In genomic region chr4:109815151-109816081, GRCh38 we compare ENCODE assay signal across 1 cellular context.
TF ChIP-seq lines count a peak whose summit lies in the region.

Gene GAR1 (plus strand): TSS chr4:109815762. CDS start chr4:109816165, 403 bp downstream.

TF ChIP-seq in HEK293, 187 proteins besides CTCF, POLR2A, EP300 and RAD21 (continued from another document and continues in another):
- TF ChIP-seq HOXA7 (CRISPR knock-in tag; IDR thresholded peaks at IDR 0.05; ENCODE audit: borderline replicate concordance) (no peak), SCRT1 (tag by site-specific recombination; IDR thresholded peaks at IDR 0.05; ENCODE audit: borderline replicate concordance) (no peak), ATF2 (tag by site-specific recombination; IDR thresholded peaks at IDR 0.05; ENCODE audit: low read depth) (0 out of 2 replicates have a peak, but pooled peaks have one; percentile 25), ZNF701 (tag by site-specific recombination; IDR thresholded peaks at IDR 0.05) (no peak), ZNF677 (tag by site-specific recombination; IDR thresholded peaks at IDR 0.05) (no peak), TSHZ1 (tag by site-specific recombination; IDR thresholded peaks at IDR 0.05; ENCODE audit: borderline replicate concordance) (no peak), MYNN (tag by site-specific recombination; IDR thresholded peaks at IDR 0.05; ENCODE audit: borderline replicate concordance) (no peak), PRDM2 (tag by site-specific recombination; IDR thresholded peaks at IDR 0.05; ENCODE audit: borderline replicate concordance) (no peak), ZNF169 (tag by site-specific recombination; IDR thresholded peaks at IDR 0.05) (no peak), ZEB2 (tag by site-specific recombination; IDR thresholded peaks at IDR 0.05) (peak; percentile 45; the same call in 1 of the 2 replicates), AEBP2 (tag by site-specific recombination; IDR thresholded peaks at IDR 0.05; ENCODE audit: borderline replicate concordance) (no peak), ZNF558 (tag by site-specific recombination; IDR thresholded peaks at IDR 0.05) (no peak), ZNF404 (tag by site-specific recombination; IDR thresholded peaks at IDR 0.05) (no peak), ZFP37 (tag by site-specific recombination; IDR thresholded peaks at IDR 0.05) (no peak), ZNF398 (tag by site-specific recombination; IDR thresholded peaks at IDR 0.05) (no peak), ZNF747 (tag by site-specific recombination; IDR thresholded peaks at IDR 0.05) (no peak), ZNF157 (tag by site-specific recombination; IDR thresholded peaks at IDR 0.05) (no peak), ZNF670 (tag by site-specific recombination; IDR thresholded peaks at IDR 0.05; ENCODE audit: low read depth) (no peak), KLF1 (tag by site-specific recombination; IDR thresholded peaks at IDR 0.05) (peak; percentile 75), ZSCAN23 (tag by site-specific recombination; IDR thresholded peaks at IDR 0.05) (no peak), ZNF610 (tag by site-specific recombination; IDR thresholded peaks at IDR 0.05; ENCODE audit: borderline replicate concordance) (no peak), ZNF560 (tag by site-specific recombination; IDR thresholded peaks at IDR 0.05; ENCODE audit: borderline replicate concordance) (no peak), ZNF221 (tag by site-specific recombination; IDR thresholded peaks at IDR 0.05; ENCODE audit: borderline replicate concordance) (no peak), PRDM1 (tag by site-specific recombination; IDR thresholded peaks at IDR 0.05) (no peak), ZNF654 (tag by site-specific recombination; IDR thresholded peaks at IDR 0.05; ENCODE audit: low read depth) (no peak), ZBTB1 (tag by site-specific recombination; IDR thresholded peaks at IDR 0.05) (no peak), RBAK (tag by site-specific recombination; IDR thresholded peaks at IDR 0.05) (no peak), ZBTB26 (tag by site-specific recombination; optimal IDR thresholded peaks at IDR 0.05) (peak; percentile 30), ZNF23 (tag by site-specific recombination; IDR thresholded peaks at IDR 0.05; ENCODE audit: borderline replicate concordance) (no peak), TCF7L2 (IDR thresholded peaks at IDR 0.05; ENCODE audit: borderline replicate concordance, low read depth, low read length) (no peak), ZNF624 (tag by site-specific recombination; IDR thresholded peaks at IDR 0.05) (no peak), GLIS1 (tag by site-specific recombination; IDR thresholded peaks at IDR 0.05) (no peak), ZNF777 (tag by site-specific recombination; IDR thresholded peaks at IDR 0.05; ENCODE audit: borderline replicate concordance) (no peak)
- TF ChIP-seq, protein P1, sequence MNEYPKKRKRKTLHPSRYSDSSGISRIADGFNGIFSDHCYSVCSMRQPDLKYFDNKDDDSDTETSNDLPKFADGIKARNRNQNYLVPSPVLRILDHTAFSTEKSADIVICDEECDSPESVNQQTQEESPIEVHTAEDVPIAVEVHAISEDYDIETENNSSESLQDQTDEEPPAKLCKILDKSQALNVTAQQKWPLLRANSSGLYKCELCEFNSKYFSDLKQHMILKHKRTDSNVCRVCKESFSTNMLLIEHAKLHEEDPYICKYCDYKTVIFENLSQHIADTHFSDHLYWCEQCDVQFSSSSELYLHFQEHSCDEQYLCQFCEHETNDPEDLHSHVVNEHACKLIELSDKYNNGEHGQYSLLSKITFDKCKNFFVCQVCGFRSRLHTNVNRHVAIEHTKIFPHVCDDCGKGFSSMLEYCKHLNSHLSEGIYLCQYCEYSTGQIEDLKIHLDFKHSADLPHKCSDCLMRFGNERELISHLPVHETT (tag by site-specific recombination; IDR thresholded peaks at IDR 0.05), result no peak
- TF ChIP-seq, protein P2, sequence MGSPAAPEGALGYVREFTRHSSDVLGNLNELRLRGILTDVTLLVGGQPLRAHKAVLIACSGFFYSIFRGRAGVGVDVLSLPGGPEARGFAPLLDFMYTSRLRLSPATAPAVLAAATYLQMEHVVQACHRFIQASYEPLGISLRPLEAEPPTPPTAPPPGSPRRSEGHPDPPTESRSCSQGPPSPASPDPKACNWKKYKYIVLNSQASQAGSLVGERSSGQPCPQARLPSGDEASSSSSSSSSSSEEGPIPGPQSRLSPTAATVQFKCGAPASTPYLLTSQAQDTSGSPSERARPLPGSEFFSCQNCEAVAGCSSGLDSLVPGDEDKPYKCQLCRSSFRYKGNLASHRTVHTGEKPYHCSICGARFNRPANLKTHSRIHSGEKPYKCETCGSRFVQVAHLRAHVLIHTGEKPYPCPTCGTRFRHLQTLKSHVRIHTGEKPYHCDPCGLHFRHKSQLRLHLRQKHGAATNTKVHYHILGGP (tag by site-specific recombination; IDR thresholded peaks at IDR 0.05), result no peak
- TF ChIP-seq, protein P3, sequence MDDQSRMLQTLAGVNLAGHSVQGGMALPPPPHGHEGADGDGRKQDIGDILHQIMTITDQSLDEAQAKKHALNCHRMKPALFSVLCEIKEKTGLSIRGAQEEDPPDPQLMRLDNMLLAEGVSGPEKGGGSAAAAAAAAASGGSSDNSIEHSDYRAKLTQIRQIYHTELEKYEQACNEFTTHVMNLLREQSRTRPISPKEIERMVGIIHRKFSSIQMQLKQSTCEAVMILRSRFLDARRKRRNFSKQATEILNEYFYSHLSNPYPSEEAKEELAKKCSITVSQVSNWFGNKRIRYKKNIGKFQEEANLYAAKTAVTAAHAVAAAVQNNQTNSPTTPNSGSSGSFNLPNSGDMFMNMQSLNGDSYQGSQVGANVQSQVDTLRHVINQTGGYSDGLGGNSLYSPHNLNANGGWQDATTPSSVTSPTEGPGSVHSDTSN (CRISPR knock-in tag; IDR thresholded peaks at IDR 0.05), result no peak
